25 cellular contexts compared by ENCODE assay signal in genomic region chr7:128094111-128094570, GRCh38.
DNase-seq lines count a peak whose midpoint lies in the region; ATAC-seq and TF ChIP-seq lines count a peak whose summit lies in the region.
"Had no signal": no experiment of that assay in that cellular context is flagged by ENCODE, and none has a peak within 500 bp of the region (broad histone marks: within the 10 kb centered on the region; RNA-seq: fewer than 3 reads in every experiment).

No MANE protein-coding gene starts in this region.

- POLR2A ChIA-PET in CD4-positive, alpha-beta memory T cell (lab: Charles Lee; ENCODE audit: partially characterized antibody) = no interaction called here

- H3K4me2 ChIP-seq in osteoblast (ENCODE audit: insufficient read depth, low read length) = no peak overlapping the region
- H3K4me2 ChIP-seq: smooth muscle cell had no signal

- H3K27me3 Mint-ChIP-seq in brain = no peaks in the 10 kb centered on the region
- H3K27me3 Mint-ChIP-seq in CD4-positive, alpha-beta memory T cell = no peaks in the 10 kb centered on the region

- TF ChIP-seq CTCF in left ventricle myocardium inferior (IDR thresholded peaks at IDR 0.05; ENCODE audit: borderline replicate concordance) (no peak), brain (conservative IDR thresholded peaks at IDR 0.05) (no peak), osteoblast (IDR thresholded peaks at IDR 0.05; ENCODE audit: extremely low read depth, low read depth, low read length) (no peak)

- no peaks in the 10 kb centered on the region for H3K9me3 Mint-ChIP-seq in brain
- H3K9me3 Mint-ChIP-seq in CD4-positive, alpha-beta memory T cell = no peaks in the 10 kb centered on the region
- H3K9me3 Mint-ChIP-seq: activated naive CD4-positive, alpha-beta T cell treated with anti-CD3 and anti-CD28 coated beads for 36 hours had no signal

- H3K36me3 ChIP-seq in left ventricle myocardium inferior (peaks cover 46% of the 10 kb centered on the region), osteoblast (ENCODE audit: insufficient read depth, low read length) (peaks cover 68% of the 10 kb centered on the region)
- H3K36me3 ChIP-seq in CD4-positive, alpha-beta memory T cell (ENCODE audit: insufficient read depth, low read length) = peaks cover 16% of the 10 kb centered on the region

- H3K27ac ChIP-seq in left ventricle myocardium inferior (replicated peaks) (no peak overlapping the region), osteoblast (ENCODE audit: low read depth, low read length) (no peak overlapping the region)
- H3K27ac ChIP-seq in CD4-positive, alpha-beta memory T cell (ENCODE audit: low read depth, low read length) = no peak overlapping the region
- H3K27ac ChIP-seq: foreskin keratinocyte, neutrophil, psoas muscle, tibial artery had no signal

- H3K27me3 ChIP-seq in left ventricle myocardium inferior (ENCODE audit: low read depth) (no peaks in the 10 kb centered on the region), osteoblast (ENCODE audit: insufficient read depth, low read length) (no peaks in the 10 kb centered on the region)
- no peaks in the 10 kb centered on the region for H3K27me3 ChIP-seq in CD4-positive, alpha-beta memory T cell (ENCODE audit: insufficient read depth, low read length)
- H3K27me3 ChIP-seq: foreskin keratinocyte, neutrophil, tibial artery had no signal

- peak; percentile 78 for ATAC-seq in Right ventricle myocardium inferior
- ATAC-seq: foreskin keratinocyte had no signal

- H3K36me3 Mint-ChIP-seq in brain = peaks cover 59% of the 10 kb centered on the region
- H3K36me3 Mint-ChIP-seq in CD4-positive, alpha-beta memory T cell = peaks cover 67 to 74% of the 10 kb centered on the region in 2 donors

- H3K4me3 Mint-ChIP-seq in brain = peak overlapping the region in 1 of 5 experiments; percentile 40
- no peak overlapping the region for H3K4me3 Mint-ChIP-seq in CD4-positive, alpha-beta memory T cell
- H3K4me3 Mint-ChIP-seq: activated naive CD4-positive, alpha-beta T cell treated with anti-CD3 and anti-CD28 coated beads for 36 hours had no signal

- H3K4me1 Mint-ChIP-seq in brain = peaks cover 45% of the 10 kb centered on the region
- no peaks in the 10 kb centered on the region for H3K4me1 Mint-ChIP-seq in CD4-positive, alpha-beta memory T cell

- intact Hi-C loops in Right ventricle myocardium inferior (cut with DNase I) = no loop called here
- intact Hi-C loops in left ventricle myocardium inferior (cut with micrococcal nuclease) = no loop called here
- intact Hi-C loops in CD4-positive, alpha-beta memory T cell (cut with micrococcal nuclease) = no loop called here

- no peaks in the 10 kb centered on the region for H3K79me2 ChIP-seq in osteoblast (ENCODE audit: insufficient read depth, low read length)

- peaks cover 9% of the 10 kb centered on the region for H4K20me1 ChIP-seq in osteoblast (ENCODE audit: insufficient read depth, low read length)

- peak overlapping the region in 3 of 5 experiments; percentile 68 to 83 (median 69) for H3K27ac Mint-ChIP-seq in brain
- H3K27ac Mint-ChIP-seq in CD4-positive, alpha-beta memory T cell = peak overlapping the region in 1 of 7 donors; percentile 74

- DNase-seq in Right ventricle myocardium inferior (ENCODE audit: missing footprints) (no peak), left ventricle myocardium inferior (no peak), NCI-H1092 treated with DMSO at 0.1 percent for 48 hours (lab: John Stamatoyannopoulos, UW) (peak; percentile 27), osteoblast (ENCODE audit: insufficient read length, low spot score, missing footprints) (peak; percentile 46), NCI-H1930 (lab: John Stamatoyannopoulos, UW) (no peak)
- DNase-seq in CD4-positive, alpha-beta memory T cell = no peak
- DNase-seq in activated CD4-positive, CD25-positive, alpha-beta regulatory T cell (lab: John Stamatoyannopoulos, UW) = no peak
- DNase-seq: activated naive CD4-positive, alpha-beta T cell treated with anti-CD3 and anti-CD28 coated beads for 36 hours; activated T-cell treated with anti-CD3 and anti-CD28 coated beads, Interleukin-2, amount 50 U/mL, for 1 hour; DND-41; erythroblast; foreskin keratinocyte; HCEC 1CT; hippocampal formation; KBM-7; MM.1S; NCI-H1694; psoas muscle; RPMI8226; stimulated activated naive CD4-positive, alpha-beta T cell; T-helper 9 cell; tibial artery had no signal

- H3K4me1 ChIP-seq in left ventricle myocardium inferior (peaks cover 11% of the 10 kb centered on the region), osteoblast (ENCODE audit: insufficient read depth, low read length) (no peaks in the 10 kb centered on the region)
- no peaks in the 10 kb centered on the region for H3K4me1 ChIP-seq in CD4-positive, alpha-beta memory T cell (ENCODE audit: insufficient read depth, low read length)
- H3K4me1 ChIP-seq: foreskin keratinocyte, psoas muscle, tibial artery had no signal

- no peak overlapping the region for H3K4me3 ChIP-seq in left ventricle myocardium inferior
- H3K4me3 ChIP-seq in osteoblast (ENCODE audit: insufficient read depth, low read length) = no peak overlapping the region
- no peak overlapping the region for H3K4me3 ChIP-seq in CD4-positive, alpha-beta memory T cell (ENCODE audit: low read length in 2 of 2)
- H3K4me3 ChIP-seq: psoas muscle, smooth muscle cell, tibial artery had no signal

- H2AFZ ChIP-seq in osteoblast (ENCODE audit: low read length) = no peak overlapping the region

- CTCF ChIA-PET in CD4-positive, alpha-beta memory T cell (lab: Charles Lee; ENCODE audit: partially characterized antibody) = no interaction called here

- H3K9me3 ChIP-seq in left ventricle myocardium inferior (replicated peaks) (no peaks in the 10 kb centered on the region), osteoblast (ENCODE audit: low read depth, low read length) (no peaks in the 10 kb centered on the region)
- H3K9me3 ChIP-seq in CD4-positive, alpha-beta memory T cell (ENCODE audit: control insufficient read depth in 1 of 2, low read length in 2 of 2) = no peaks in the 10 kb centered on the region
- H3K9me3 ChIP-seq: neutrophil, psoas muscle, tibial artery had no signal

Comparison
In these comparisons a context has a peak if more than half of its experiments do, and no peak if none do; other contexts are left out.
1. DNase-seq: peak in NCI-H1092 treated with DMSO at 0.1 percent for 48 hours (single experiment) and osteoblast (single experiment); none in Right ventricle myocardium inferior (single experiment), left ventricle myocardium inferior (single experiment), NCI-H1930 (0 of 2), CD4-positive, alpha-beta memory T cell (0 of 5) and activated CD4-positive, CD25-positive, alpha-beta regulatory T cell (0 of 4).